In genomic region chr17:28370035-28370743, GRCh38 we compare ENCODE assay signal across 1 cellular context.
TF ChIP-seq lines count a peak whose summit lies in the region.

Gene VTN (minus strand): TSS chr17:28370307. CDS start chr17:28370203, 104 bp downstream.

TF ChIP-seq in HepG2, 621 proteins besides CTCF, POLR2A, EP300 and RAD21 (continued from another document and continues in another):
- TF ChIP-seq BCLAF1 (IDR thresholded peaks at IDR 0.05) (no peak), ZNF24 (IDR thresholded peaks at IDR 0.05) (no peak), ZNF660 (CRISPR knock-in tag; IDR thresholded peaks at IDR 0.05; ENCODE audit: borderline replicate concordance, low read depth) (no peak), DDIT3 (CRISPR knock-in tag; IDR thresholded peaks at IDR 0.05) (no peak), PHF5A (CRISPR knock-in tag; IDR thresholded peaks at IDR 0.05; ENCODE audit: low read depth, unreplicated experiment) (peak; percentile 68), ZNF644 (CRISPR knock-in tag; IDR thresholded peaks at IDR 0.05; ENCODE audit: low read depth) (peak; percentile 76), LRRFIP1 (CRISPR knock-in tag; conservative IDR thresholded peaks at IDR 0.05) (no peak), REST (IDR thresholded peaks at IDR 0.05; ENCODE audit: borderline replicate concordance in 1 of 2, low read depth in 1 of 2, low read length in 2 of 2) (no peak; a peak in 1 of 4 replicates), ZNF589 (CRISPR knock-in tag; conservative IDR thresholded peaks at IDR 0.05) (peak; percentile 52; the same call in 1 of the 2 replicates), ZNF280B (CRISPR knock-in tag; IDR thresholded peaks at IDR 0.05; ENCODE audit: borderline replicate concordance) (no peak; the same call in 1 of the 2 replicates), PAXIP1 (CRISPR knock-in tag; conservative IDR thresholded peaks at IDR 0.05) (peak; percentile 99), TRIM22 (IDR thresholded peaks at IDR 0.05) (no peak), TEAD2 (CRISPR knock-in tag; IDR thresholded peaks at IDR 0.05) (peak; percentile 28; the same call in 1 of the 2 replicates), ZNF564 (CRISPR knock-in tag; IDR thresholded peaks at IDR 0.05) (no peak), TRAFD1 (CRISPR knock-in tag; IDR thresholded peaks at IDR 0.05; ENCODE audit: borderline replicate concordance) (no peak), ZNF335 (CRISPR knock-in tag; IDR thresholded peaks at IDR 0.05) (peak; percentile 67), ZMYM4 (CRISPR knock-in tag; IDR thresholded peaks at IDR 0.05) (peak; percentile 63), ZNF597 (CRISPR knock-in tag; IDR thresholded peaks at IDR 0.05) (no peak), NR2F6 (IDR thresholded peaks at IDR 0.05) (peak; percentile 99), NR2F6 (CRISPR knock-in tag; IDR thresholded peaks at IDR 0.05) (peak; percentile 99), ZNF740 (CRISPR knock-in tag; IDR thresholded peaks at IDR 0.05) (peak; percentile 29; the same call in 1 of the 2 replicates), CENPX (CRISPR knock-in tag; IDR thresholded peaks at IDR 0.05) (no peak), AHDC1 (CRISPR knock-in tag; IDR thresholded peaks at IDR 0.05; ENCODE audit: borderline replicate concordance) (peak; percentile 80), KLF15 (CRISPR knock-in tag; IDR thresholded peaks at IDR 0.05; ENCODE audit: borderline replicate concordance) (no peak), NFIC (IDR thresholded peaks at IDR 0.05; ENCODE audit: low read length) (peak; percentile 83; the same call in 1 of the 2 replicates)
